In genomic region chr3:13138566-13139145, GRCh38 we compare ENCODE assay signal across 20 cellular contexts.
"Had no signal": no experiment of that assay in that cellular context is flagged by ENCODE, and none has a peak within 500 bp of the region (broad histone marks: within the 10 kb centered on the region; RNA-seq: fewer than 3 reads in every experiment).

No MANE protein-coding gene starts in this region.

- H3K36me3 Mint-ChIP-seq: mesothelial cell of epicardium, natural killer cell had no signal

- H3K27ac ChIP-seq: dorsolateral prefrontal cortex, epithelial cell of prostate, esophagus muscularis mucosa, gastroesophageal sphincter, parathyroid adenoma, sigmoid colon, skin epidermis, testis, tibial nerve had no signal

- H3K27ac Mint-ChIP-seq: mesothelial cell of epicardium; natural killer cell; stimulated activated naive B cell treated with anti-CD40 and anti-IgM and Interleukin-4, amounts not matched to agents 10 μg/mL and 1 μg/mL and 100 μg/mL, for 72 hours had no signal

- ATAC-seq: gastroesophageal sphincter; natural killer cell; stimulated activated naive B cell treated with anti-CD40 and anti-IgM and Interleukin-4, amounts not matched to agents 10 μg/mL and 1 μg/mL and 100 μg/mL, for 72 hours; stimulated activated naive CD8-positive, alpha-beta T cell treated with anti-CD3 and anti-CD28 coated beads, Interleukin-15, amount 100 ng/mL, for 72 hours had no signal

- DNase-seq: effector memory CD4-positive, alpha-beta T cell; glutamatergic neuron; natural killer cell; occipital lobe; stimulated activated CD4-positive, alpha-beta T cell treated with anti-CD3 and anti-CD28 coated beads, Interleukin-2, amount 100 ng/mL, for 24 hours; stimulated activated CD4-positive, alpha-beta T cell treated with anti-CD3 and anti-CD28 coated beads, Interleukin-4, amount 100 ng/mL, for 4 hours; stimulated activated naive B cell treated with anti-CD40 and anti-IgM and Interleukin-4, amounts not matched to agents 10 μg/mL and 1 μg/mL and 100 μg/mL, for 72 hours; stimulated activated naive CD8-positive, alpha-beta T cell treated with anti-CD3 and anti-CD28 coated beads, Interleukin-15, amount 100 ng/mL, for 72 hours; testis had no signal

- H3K9me3 ChIP-seq: esophagus muscularis mucosa, gastroesophageal sphincter, sigmoid colon, testis, tibial nerve had no signal

- H3K4me3 ChIP-seq: dorsolateral prefrontal cortex, esophagus muscularis mucosa, gastroesophageal sphincter, sigmoid colon, skin epidermis, testis, tibial nerve had no signal

- H3K4me1 ChIP-seq: esophagus muscularis mucosa, gastroesophageal sphincter, parathyroid adenoma, sigmoid colon, testis, tibial nerve had no signal

- H3K27me3 ChIP-seq: dorsolateral prefrontal cortex, testis, tibial nerve had no signal

- H3K4me3 Mint-ChIP-seq: central memory CD8-positive, alpha-beta T cell; mesothelial cell of epicardium; natural killer cell; neural crest cell; stimulated activated naive B cell treated with anti-CD40 and anti-IgM and Interleukin-4, amounts not matched to agents 10 μg/mL and 1 μg/mL and 100 μg/mL, for 72 hours; stimulated activated naive CD8-positive, alpha-beta T cell treated with anti-CD3 and anti-CD28 coated beads, Interleukin-15, amount 100 ng/mL, for 72 hours had no signal

- H3K9me3 Mint-ChIP-seq: central memory CD8-positive, alpha-beta T cell; mesothelial cell of epicardium; natural killer cell; neural crest cell; stimulated activated naive CD8-positive, alpha-beta T cell treated with anti-CD3 and anti-CD28 coated beads, Interleukin-15, amount 100 ng/mL, for 72 hours had no signal

- H3K36me3 ChIP-seq: esophagus muscularis mucosa, gastroesophageal sphincter, sigmoid colon, tibial nerve had no signal

- H3K4me1 Mint-ChIP-seq: central memory CD8-positive, alpha-beta T cell; mesothelial cell of epicardium; natural killer cell; neural crest cell had no signal
